35 cellular contexts compared by ENCODE assay signal in the genomic region with DNA sequence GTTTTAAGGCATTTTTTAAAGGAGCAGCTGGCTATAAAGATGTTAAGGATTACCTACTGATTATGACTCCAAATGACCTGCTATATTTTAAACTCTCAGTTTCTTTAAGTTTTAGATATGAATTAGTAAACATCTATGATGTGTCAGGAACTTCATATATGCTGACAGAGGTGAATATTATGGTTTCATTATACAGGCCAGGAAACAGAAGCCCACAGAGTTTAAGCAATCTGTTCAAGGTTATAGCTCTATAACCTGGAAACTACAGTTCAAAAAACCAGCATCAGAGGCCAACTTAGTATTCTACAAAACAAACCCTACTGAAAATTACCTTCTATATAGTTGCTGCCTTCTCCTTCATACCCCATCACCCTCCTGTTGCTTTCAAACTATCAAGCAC. TPM values are rescaled to one million over a fixed set of nuclear protein-coding genes. Genes with fewer than 3 reads are reported as not detected.
"Had no signal": no experiment of that assay in that cellular context is flagged by ENCODE, and none has a peak within 500 bp of the region (broad histone marks: within the 10 kb centered on the region; RNA-seq: fewer than 3 reads in every experiment).

No MANE protein-coding gene starts in this region.

- H3K4me3 ChIP-seq: MG63, PC-9, SJCRH30, SK-N-MC had no signal

- ATAC-seq: Panc1, Right ventricle myocardium inferior, SK-N-SH treated with all-trans-retinoic acid at 6 μM for 48 hours, T-cell had no signal

- FAIRE-seq: RCC 7860 had no signal

- H3K4me2 ChIP-seq: PC-9 had no signal

- H3K27ac ChIP-seq: PC-9, RWPE1, SJCRH30, SK-N-MC had no signal

- H3K4me1 ChIP-seq: SJCRH30 had no signal

- H3K27me3 ChIP-seq: MG63, SJCRH30 had no signal

- H2AFZ ChIP-seq: PC-9 had no signal

- H3K36me3 ChIP-seq: SJCRH30 had no signal

- DNase-seq: Kasumi-1, MG63, NCI-H1048, NCI-H1092 treated with DMSO at 0.1 percent for 48 hours, NCI-H1105 treated with DMSO at 0.1 percent for 48 hours, NCI-H1417, NCI-H1436, NCI-H146, NCI-H1694, NCI-H187, NCI-H1930, NCI-H2029 treated with DMSO at 0.1 percent for 48 hours, NCI-H2081 treated with DMSO at 0.1 percent for 48 hours, NCI-H2107, NCI-H2171, NCI-H226, NCI-H446 treated with DMSO at 0.1 percent for 48 hours, NCI-H510A, NCI-H524, NCI-H526, NCI-H69, NCI-H748 treated with DMSO at 0.1 percent for 48 hours, NCI-H82, PC-9, SHP77, SIG-M5, SJCRH30, T-cell had no signal

RNA-seq across cellular contexts. Expression of gene PLSCR4, which starts 17.4 kb away (rescaled TPM):
- total RNA-seq: OCI-LY7 had no signal
